ENCODE assay signal across 2 cellular contexts in the genomic region with DNA sequence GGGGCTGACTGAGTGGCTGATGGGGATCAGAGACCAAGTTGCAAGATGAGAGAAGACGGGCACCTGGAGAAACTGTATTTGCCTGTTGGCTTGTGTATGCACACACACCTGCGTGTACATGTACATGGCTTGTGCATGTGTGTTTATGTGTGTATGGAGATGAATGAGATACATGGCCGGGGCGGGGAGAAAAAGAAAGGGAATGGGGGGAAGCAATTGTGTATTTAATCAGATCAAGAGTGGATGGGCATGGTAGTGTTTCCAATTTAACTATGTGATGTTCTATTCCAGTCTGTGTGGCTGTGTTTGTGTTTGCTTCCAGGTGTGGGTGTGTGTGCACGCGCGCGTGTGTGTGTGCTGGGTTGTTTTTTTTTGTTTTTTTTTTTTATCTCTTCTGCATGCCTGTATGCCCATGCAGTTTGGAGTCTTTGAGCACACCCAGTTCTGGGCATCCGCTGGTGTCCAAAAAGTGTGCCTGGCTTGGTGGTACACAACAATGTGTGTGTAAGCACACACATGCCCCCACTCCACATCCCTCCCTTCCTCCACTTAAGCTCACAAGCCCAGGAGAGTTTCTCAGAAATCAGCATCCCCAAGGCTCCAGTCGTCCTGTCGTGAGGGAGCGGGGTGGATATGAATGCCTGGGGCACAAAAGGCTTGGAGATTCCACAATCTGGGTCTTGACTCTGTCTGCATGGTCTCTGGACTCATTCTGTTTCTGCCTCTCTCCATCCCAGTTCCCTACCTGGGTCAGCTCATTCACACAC.
TF ChIP-seq lines count a peak whose summit lies in the region.

No MANE protein-coding gene starts in this region.

TF ChIP-seq in K562, 482 proteins besides CTCF, POLR2A, EP300 and RAD21:
- TF ChIP-seq ARID1B (IDR thresholded peaks at IDR 0.05) (0 out of 2 replicates have a peak, but pooled peaks have one; percentile 2), HSF4 (CRISPR knock-in tag; IDR thresholded peaks at IDR 0.05; ENCODE audit: borderline replicate concordance) (no peak), PTBP1 (IDR thresholded peaks at IDR 0.05; ENCODE audit: low read depth, low read length) (no peak), SRSF9 (IDR thresholded peaks at IDR 0.05; ENCODE audit: borderline replicate concordance, low read depth, low read length) (no peak)

TF ChIP-seq in GM12891, 5 proteins besides CTCF, POLR2A, EP300 and RAD21:
- TF ChIP-seq TAF1 (IDR thresholded peaks at IDR 0.05; ENCODE audit: low read depth, low read length), result no peak
- TF ChIP-seq POLR2AphosphoS5 (IDR thresholded peaks at IDR 0.05; ENCODE audit: low read depth, low read length), result no peak
- no peak for TF ChIP-seq POU2F2 (IDR thresholded peaks at IDR 0.05; ENCODE audit: low read depth, low read length)
- TF ChIP-seq SPI1 (IDR thresholded peaks at IDR 0.05; ENCODE audit: low read depth, low read length), result no peak
- TF ChIP-seq PAX5 (IDR thresholded peaks at IDR 0.05; ENCODE audit: insufficient read depth, low read length, severe bottlenecking), result no peak
